In the genomic region with DNA sequence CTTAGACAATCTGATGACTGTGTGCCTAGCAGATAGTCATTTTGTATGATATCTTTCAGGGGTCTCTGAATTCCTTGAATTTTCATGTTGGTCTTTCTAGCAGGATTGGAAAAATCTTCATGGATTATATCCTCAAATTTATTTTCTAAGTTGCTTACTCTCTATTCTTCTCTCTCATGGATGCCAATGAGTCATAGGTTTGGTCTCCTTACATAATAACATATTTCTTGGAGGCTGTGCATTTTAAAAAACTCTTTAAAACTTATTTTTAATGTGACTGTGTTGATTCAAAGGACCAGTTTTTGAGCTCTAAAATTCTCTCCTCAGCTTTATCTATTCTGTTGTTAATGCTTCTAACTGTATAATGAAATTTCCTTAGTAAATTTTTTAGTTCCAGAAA, we compare ENCODE assay signal across 16 cellular contexts.
"Had no signal": no experiment of that assay in that cellular context is flagged by ENCODE, and none has a peak within 500 bp of the region (broad histone marks: within the 10 kb centered on the region; RNA-seq: fewer than 3 reads in every experiment).

No MANE protein-coding gene starts in this region.

- H3K9me3 ChIP-seq: esophagus muscularis mucosa, gastroesophageal sphincter, tibial artery had no signal

- H3K27me3 ChIP-seq: brain microvascular endothelial cell, esophagus muscularis mucosa, gastroesophageal sphincter, left lung, tibial artery had no signal

- H3K27ac ChIP-seq: brain microvascular endothelial cell, esophagus muscularis mucosa, gastroesophageal sphincter, heart left ventricle, left lung, tibial artery, WERI-Rb-1 had no signal

- H3K36me3 ChIP-seq: brain microvascular endothelial cell, esophagus muscularis mucosa, gastroesophageal sphincter, heart left ventricle, left lung, tibial artery, WERI-Rb-1 had no signal

- DNase-seq: activated CD4-positive, alpha-beta T cell treated with anti-CD3 and anti-CD28 coated beads, Interleukin-2, amount 50 U/mL, for 4 hours; activated T-cell treated with anti-CD3 and anti-CD28 coated beads for 4 hours; amygdala; brain microvascular endothelial cell; cortex of kidney; effector CD4-positive, alpha-beta T cell; heart left ventricle; left lung; nucleus accumbens; retina; stimulated activated naive CD4-positive, alpha-beta T cell treated with Interleukin-2 at 50 U/mL for 16 hours; substantia nigra; tibial artery had no signal

- H3K4me1 ChIP-seq: esophagus muscularis mucosa, gastroesophageal sphincter, heart left ventricle, left lung, tibial artery had no signal

- ATAC-seq: gastroesophageal sphincter, heart left ventricle had no signal

- H3K4me3 ChIP-seq: esophagus muscularis mucosa, gastroesophageal sphincter, heart left ventricle, left lung, tibial artery had no signal
